In genomic region chr1:16215882-16216753, GRCh38 we compare ENCODE assay signal across 8 cellular contexts. TPM values are rescaled to one million over a fixed set of nuclear protein-coding genes. Genes with fewer than 3 reads are reported as not detected.
A peak's percentile ranks its signal among the peaks of the same experiment; 100 is the strongest.
DNase-seq lines count a peak whose midpoint lies in the region; ATAC-seq, FAIRE-seq and TF ChIP-seq lines count a peak whose summit lies in the region.

No MANE protein-coding gene starts in this region.

- no peak for TF ChIP-seq CTCF in endothelial cell of umbilical vein (IDR thresholded peaks at IDR 0.05; ENCODE audit: extremely low read depth in 1 of 2, insufficient read depth in 1 of 2, low read depth in 1 of 2, low read length in 2 of 2)

- H3K27ac ChIP-seq in ACC112 (ENCODE audit: low read depth, low read length) (no peak overlapping the region), endothelial cell of umbilical vein (ENCODE audit: insufficient read depth, low read depth, low read length) (no peak overlapping the region), mesenchymal stem cell (ENCODE audit: low read length, poor library complexity, severe bottlenecking) (no peak overlapping the region)

- in situ Hi-C loops in KBM-7 (cut with MboI; ENCODE audit: low pct_unique_long_range_greater_than_20kb, low sequenced_read_pairs): no loop called here

- H2BK120ac ChIP-seq in mesenchymal stem cell (ENCODE audit: low read depth, low read length): no peak overlapping the region

- no peak overlapping the region for H2AK5ac ChIP-seq in mesenchymal stem cell (ENCODE audit: low read length, severe bottlenecking)

- no TSS peak for BruUV-seq in endothelial cell of umbilical vein (replicated peaks; lab: Mats Ljungman, UMichigan)

- no peak overlapping the region for H2BK15ac ChIP-seq in mesenchymal stem cell (ENCODE audit: low read depth, poor library complexity, severe bottlenecking)

- H2BK5ac ChIP-seq in mesenchymal stem cell (ENCODE audit: low read depth, low read length, poor library complexity, severe bottlenecking): no peak overlapping the region

- no peak overlapping the region for H3K4ac ChIP-seq in mesenchymal stem cell (ENCODE audit: low read depth in 1 of 2, low read length in 2 of 2)

- peak; percentile 71 for FAIRE-seq in endothelial cell of umbilical vein (lab: Jason Lieb, UNC)

- CTCF ChIA-PET in endothelial cell of umbilical vein (lab: Charles Lee): interaction anchor here (0.6 to 3.1 kb wide), 7 partner anchors 9 to 184 kb away, joined by 3 to 15 read pairs (median 8); no protein-coding TSS in a partner anchor

- POLR2A ChIA-PET in endothelial cell of umbilical vein (lab: Charles Lee): interaction anchor here (1.1 to 1.6 kb wide), 3 partner anchors 9 to 32 kb away, joined by 3 to 8 read pairs (median 4); no protein-coding TSS in a partner anchor

- H3K4me1 ChIP-seq in ACC112 (ENCODE audit: control insufficient read depth, insufficient read depth, low read length, unreplicated experiment) (no peaks in the 10 kb centered on the region), endothelial cell of umbilical vein (ENCODE audit: control insufficient read depth, extremely low read depth, insufficient read depth, low read length) (peaks cover 8% of the 10 kb centered on the region), mesenchymal stem cell (ENCODE audit: control insufficient read depth, insufficient read depth, low read depth, low read length) (peaks cover 13% of the 10 kb centered on the region)

- H3K27me3 ChIP-seq in ACC112 (ENCODE audit: insufficient read depth, low read length) (no peaks in the 10 kb centered on the region), endothelial cell of umbilical vein (ENCODE audit: control insufficient read depth in 2 of 2, insufficient read depth in 2 of 2, low read length in 2 of 2) (no peaks in the 10 kb centered on the region), mesenchymal stem cell (ENCODE audit: control insufficient read depth in 1 of 2, insufficient read depth in 1 of 2, low read length in 2 of 2) (peaks cover 0 to 13% of the 10 kb centered on the region in 2 experiments)

- H3K4me2 ChIP-seq in endothelial cell of umbilical vein (ENCODE audit: insufficient read depth, low read length) (peak overlapping the region; percentile 77), mesenchymal stem cell (ENCODE audit: low read length, poor library complexity, severe bottlenecking) (peak overlapping the region; percentile 66)

- peak overlapping the region; percentile 95 for H4K8ac ChIP-seq in mesenchymal stem cell (ENCODE audit: low read length)

- H4K91ac ChIP-seq in mesenchymal stem cell (ENCODE audit: low read length): peak overlapping the region; percentile 71

- H3K79me2 ChIP-seq in ACC112 (ENCODE audit: control insufficient read depth, insufficient read depth, low read length, unreplicated experiment) (no peaks in the 10 kb centered on the region), endothelial cell of umbilical vein (ENCODE audit: control insufficient read depth, insufficient read depth, low read length) (no peaks in the 10 kb centered on the region)

- TF ChIP-seq POLR2A in endothelial cell of umbilical vein (IDR thresholded peaks at IDR 0.05; ENCODE audit: low read depth, low read length): no peak

- ATAC-seq in GM21381 (IDR thresholded peaks at IDR 0.05; ENCODE audit: unreplicated experiment): peak; percentile 43

- WGBS in mesenchymal stem cell: 15% methylated on average over 33 of the region's 33 CpGs

- H4K20me1 ChIP-seq in endothelial cell of umbilical vein (replicated peaks; ENCODE audit: control insufficient read depth, extremely low read depth, insufficient read depth, low read length): no peaks in the 10 kb centered on the region

- peak overlapping the region; percentile 87 for H2AFZ ChIP-seq in ACC112 (ENCODE audit: low read length, unreplicated experiment)
- peak overlapping the region; percentile 96 for H2AFZ ChIP-seq in endothelial cell of umbilical vein (ENCODE audit: low read depth, low read length)
- H2AFZ ChIP-seq in mesenchymal stem cell (ENCODE audit: low read depth, low read length): peak overlapping the region; percentile 67

- H3K9me3 ChIP-seq in endothelial cell of umbilical vein (replicated peaks; ENCODE audit: control insufficient read depth, insufficient read depth, low read length) (no peaks in the 10 kb centered on the region), mesenchymal stem cell (ENCODE audit: control insufficient read depth, low read length) (no peaks in the 10 kb centered on the region)

- no peaks in the 10 kb centered on the region for H3K79me1 ChIP-seq in mesenchymal stem cell (replicated peaks; ENCODE audit: low read length, poor library complexity, severe bottlenecking)

- dilution Hi-C loops in endothelial cell of umbilical vein (cut with MboI; ENCODE audit: extremely low pct_ligation_motif_present, low sequenced_read_pairs): no loop called here

- DNase-seq in NCI-H526 treated with DMSO at 0.1 percent for 48 hours (lab: John Stamatoyannopoulos, UW) (peak; percentile 91), endothelial cell of umbilical vein (ENCODE audit: low read depth, low spot score) (peak; percentile 81), mesenchymal stem cell (peak; percentile 90), KBM-7 (no peak)
- DNase-seq in activated CD8-positive, alpha-beta memory T cell treated with anti-CD3 and anti-CD28 coated beads, Interleukin-2, amount 50 U/mL, for 1 hour (ENCODE audit: extremely low read depth): peak; percentile 31
- peak; percentile 56 for DNase-seq in stimulated activated CD8-positive, alpha-beta memory T cell treated with anti-CD3 and anti-CD28 coated beads, Interleukin-4, amount 100 ng/mL, for 24 hours (ENCODE audit: low read depth)

- no peak overlapping the region for H3K23ac ChIP-seq in mesenchymal stem cell (ENCODE audit: low read length in 2 of 2)

- H2BK12ac ChIP-seq in mesenchymal stem cell (ENCODE audit: low read length in 2 of 2): peak overlapping the region in 1 of 2 experiments; percentile 43

- H3K9ac ChIP-seq in endothelial cell of umbilical vein (replicated peaks; ENCODE audit: extremely low read depth, insufficient read depth, low read length): no peak overlapping the region
- peak overlapping the region; percentile 62 for H3K9ac ChIP-seq in mesenchymal stem cell (ENCODE audit: low read length)

- no peaks in the 10 kb centered on the region for H3K9me1 ChIP-seq in endothelial cell of umbilical vein (replicated peaks; ENCODE audit: control insufficient read depth, extremely low read depth, insufficient read depth, low read length)

- H3K4me3 ChIP-seq in ACC112 (ENCODE audit: low read depth, low read length) (peak overlapping the region; percentile 85), endothelial cell of umbilical vein (replicated peaks in 1 of 3; ENCODE audit: insufficient read depth in 1 of 3, low read depth in 1 of 3, low read length in 3 of 3) (peak overlapping the region; percentile 22 to 58 (median 32)), mesenchymal stem cell (ENCODE audit: insufficient read depth in 1 of 2, low read depth in 1 of 2, low read length in 2 of 2) (peak overlapping the region in 1 of 2 experiments; percentile 79)

- H3K14ac ChIP-seq in mesenchymal stem cell (ENCODE audit: low read length in 2 of 2): no peak overlapping the region

- H3K18ac ChIP-seq in mesenchymal stem cell (ENCODE audit: low read depth in 1 of 2, low read length in 2 of 2): peak overlapping the region in 1 of 2 experiments; percentile 51

- intact Hi-C loops in endothelial cell of umbilical vein (cut with micrococcal nuclease): no loop called here

- H3K36me3 ChIP-seq in ACC112 (ENCODE audit: insufficient read depth, low read length) (no peaks in the 10 kb centered on the region), endothelial cell of umbilical vein (ENCODE audit: control insufficient read depth in 2 of 2, extremely low read depth in 1 of 2, insufficient read depth in 2 of 2, low read length in 2 of 2) (no peaks in the 10 kb centered on the region), mesenchymal stem cell (ENCODE audit: control insufficient read depth in 1 of 2, insufficient read depth in 2 of 2, low read depth in 1 of 2, low read length in 2 of 2) (no peaks in the 10 kb centered on the region)

TF ChIP-seq in endothelial cell of umbilical vein, 7 proteins besides CTCF, POLR2A, EP300 and RAD21:
- TF ChIP-seq GATA2 (IDR thresholded peaks at IDR 0.05; ENCODE audit: insufficient read depth, insufficient read length, low read depth, low read length) (no peak), POLR2AphosphoS5 (IDR thresholded peaks at IDR 0.05; ENCODE audit: insufficient read depth, low read depth, low read length) (no peak), EZH2 (IDR thresholded peaks at IDR 0.05; ENCODE audit: borderline replicate concordance, low read depth, low read length, severe bottlenecking) (no peak), FOS (IDR thresholded peaks at IDR 0.05; ENCODE audit: borderline replicate concordance, insufficient read depth, low read length) (no peak), MYC (IDR thresholded peaks at IDR 0.05; ENCODE audit: low read depth, low read length) (no peak), JUN (IDR thresholded peaks at IDR 0.05; ENCODE audit: borderline replicate concordance, insufficient read depth, insufficient read length, low read depth) (no peak)
- TF ChIP-seq, protein P1, sequence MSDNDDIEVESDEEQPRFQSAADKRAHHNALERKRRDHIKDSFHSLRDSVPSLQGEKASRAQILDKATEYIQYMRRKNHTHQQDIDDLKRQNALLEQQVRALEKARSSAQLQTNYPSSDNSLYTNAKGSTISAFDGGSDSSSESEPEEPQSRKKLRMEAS (IDR thresholded peaks at IDR 0.05; ENCODE audit: insufficient read depth, insufficient read length): no peak

RNA-seq across cellular contexts. Expression of gene ARHGEF19, which starts 3.7 kb away (rescaled TPM):
- 6.2 and 9.2 TPM in 2 replicates for total RNA-seq in endothelial cell of umbilical vein
- 8.0 and 8.4 TPM in 2 replicates for polyA plus RNA-seq in endothelial cell of umbilical vein
- 5.3 and 7.7 TPM in 2 replicates for polyA plus RNA-seq in endothelial cell of umbilical vein (2011; cell fraction: cytosol; rRNA removed)
- 24.0 and 24.6 TPM in 2 replicates for polyA plus RNA-seq in endothelial cell of umbilical vein (2011; cell fraction: nucleus; rRNA removed)
- 4.1 and 6.9 TPM in 2 replicates for polyA plus RNA-seq in endothelial cell of umbilical vein (2012)
- polyA minus RNA-seq in endothelial cell of umbilical vein: 4.1 and 5.0 TPM in 2 replicates
- polyA minus RNA-seq in endothelial cell of umbilical vein (2011; cell fraction: cytosol; rRNA and poly(A)+ RNA removed): 8.6 TPM
- 1.9 and 3.3 TPM in 2 replicates for polyA minus RNA-seq in endothelial cell of umbilical vein (2011; cell fraction: nucleus; rRNA and poly(A)+ RNA removed)
- 4.5 TPM for polyA plus RNA-seq in mesenchymal stem cell (2013, experiment 1 of 2)
- polyA plus RNA-seq in mesenchymal stem cell (2013, experiment 2 of 2): 4.5 TPM

RNA-seq across cellular contexts. Expression of gene CPLANE2, which starts 20.9 kb away (rescaled TPM):
- 3.7 and 3.9 TPM in 2 replicates for total RNA-seq in endothelial cell of umbilical vein
- 4.6 and 5.9 TPM in 2 replicates for polyA plus RNA-seq in endothelial cell of umbilical vein
- polyA plus RNA-seq in endothelial cell of umbilical vein (2011; cell fraction: cytosol; rRNA removed): 5.1 and 6.7 TPM in 2 replicates
- polyA plus RNA-seq in endothelial cell of umbilical vein (2011; cell fraction: nucleus; rRNA removed): 2.1 and 3.9 TPM in 2 replicates
- 4.8 and 5.2 TPM in 2 replicates for polyA plus RNA-seq in endothelial cell of umbilical vein (2012)
- polyA minus RNA-seq in endothelial cell of umbilical vein: 5.0 and 8.4 TPM in 2 replicates
- polyA minus RNA-seq in endothelial cell of umbilical vein (2011; cell fraction: cytosol; rRNA and poly(A)+ RNA removed): 9.8 TPM
- 3.4 and 4.0 TPM in 2 replicates for polyA minus RNA-seq in endothelial cell of umbilical vein (2011; cell fraction: nucleus; rRNA and poly(A)+ RNA removed)
- polyA plus RNA-seq in mesenchymal stem cell (2013, experiment 1 of 2): 3.3 TPM
- polyA plus RNA-seq in mesenchymal stem cell (2013, experiment 2 of 2): 2.7 TPM
